In the genomic region with DNA sequence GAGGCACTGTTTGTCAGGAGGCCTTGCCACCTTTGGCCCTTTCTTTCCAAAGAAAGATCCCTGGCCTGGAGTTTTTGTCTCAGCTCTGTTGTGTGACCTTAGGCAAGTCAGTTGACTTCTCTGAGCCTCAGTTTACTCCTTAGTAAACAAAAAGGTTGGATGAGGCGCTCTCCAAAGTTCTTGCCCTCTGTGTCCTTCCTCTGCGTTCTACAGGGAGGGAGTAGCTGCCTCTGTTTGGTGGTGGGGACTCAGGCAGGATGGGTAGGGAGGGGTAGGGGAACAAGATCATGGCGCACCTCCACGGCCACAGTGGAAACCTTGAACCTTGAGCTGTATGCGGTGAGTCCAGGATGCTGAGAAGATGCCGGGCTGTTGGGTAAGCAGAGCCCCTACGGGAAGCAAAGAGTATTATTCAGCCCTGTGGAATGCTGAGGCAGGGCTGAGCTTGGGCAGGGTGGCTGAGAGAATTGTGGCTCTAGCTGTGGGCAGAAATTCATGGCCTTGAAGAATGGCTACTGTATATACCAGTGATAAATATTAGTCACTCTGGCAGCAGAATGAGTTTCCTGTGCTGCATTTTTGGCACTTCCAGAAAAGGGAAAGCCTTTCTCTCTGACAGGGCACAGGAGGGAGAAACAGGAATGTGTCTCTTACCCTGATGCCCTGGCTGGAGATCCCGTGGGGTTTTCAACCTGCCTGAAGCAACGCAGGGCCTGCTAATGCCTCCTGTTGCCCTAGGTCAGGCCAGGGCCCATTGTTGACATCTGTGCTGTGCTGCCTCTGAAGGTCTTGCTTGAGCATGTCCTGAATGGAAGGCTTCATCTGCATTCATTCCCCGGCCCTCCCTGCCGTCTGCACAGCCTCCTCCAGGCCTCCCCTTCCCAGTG, we compare ENCODE assay signal across 8 cellular contexts. TPM values are rescaled to one million over a fixed set of nuclear protein-coding genes. Genes with fewer than 3 reads are reported as not detected.
DNase-seq lines count a peak whose midpoint lies in the region; ATAC-seq and TF ChIP-seq lines count a peak whose summit lies in the region.

No MANE protein-coding gene starts in this region.

- DNase-seq in AG04450 (ENCODE audit: low read depth, low spot score) (peak; percentile 97), LHCN-M2 (ENCODE audit: low read depth) (peak; percentile 97), dedifferentiated amniotic fluid mesenchymal stem cell (ENCODE audit: extremely low spot score) (peak; percentile 87), myocyte (ENCODE audit: low read depth) (peak; percentile 94), NCI-H526 treated with DMSO at 0.1 percent for 48 hours (lab: John Stamatoyannopoulos, UW) (no peak)

- H3K9me3 ChIP-seq in AG04450 (ENCODE audit: control insufficient read depth, insufficient read depth, low read length), result no peaks in the 10 kb centered on the region

- no peak overlapping the region for H3K4me3 ChIP-seq in AG04450 (ENCODE audit: low read depth, low read length)

- no peaks in the 10 kb centered on the region for H3K27me3 ChIP-seq in AG04450 (ENCODE audit: control insufficient read depth, insufficient read depth, low read length)

- no peak for TF ChIP-seq CTCF in AG04450 (IDR thresholded peaks at IDR 0.05; ENCODE audit: low read depth, low read length)

- POLR2A ChIA-PET in AG04450 (lab: Yijun Ruan, JAX), result interaction anchor here (0.5 to 2.9 kb wide), 20 partner anchors 8 to 173 kb away, joined by 3 to 12 read pairs (median 4); partner anchors contain the start of genes AAGAB, IQCH and SMAD3

- peak overlapping the region; percentile 98 for H3K27ac ChIP-seq in AG04450 (ENCODE audit: low read depth, low read length)

- CTCF ChIA-PET in AG04450 (lab: Charles Lee), result interaction anchor here (0.7 kb wide), 1 partner anchor 18 kb away, joined by 4 read pairs; no protein-coding TSS in a partner anchor

- ATAC-seq in HG03045 (IDR thresholded peaks at IDR 0.05; ENCODE audit: unreplicated experiment) (no peak), GM19328 (IDR thresholded peaks at IDR 0.05; ENCODE audit: unreplicated experiment) (no peak), HG02571 (IDR thresholded peaks at IDR 0.05; ENCODE audit: unreplicated experiment) (no peak)

RNA-seq across cellular contexts. Expression of gene SMAD3, which starts 39.9 kb away (rescaled TPM):
- 115 and 138 TPM in 2 replicates for polyA plus RNA-seq in AG04450 (2011; rRNA removed)
- 168 and 203 TPM in 2 replicates for polyA minus RNA-seq in AG04450 (2011; rRNA and poly(A)+ RNA removed)
- total RNA-seq in LHCN-M2 (2014; rRNA removed) (18.2 and 35.4 TPM in 2 replicates), myocyte (24.4 and 31.0 TPM in 2 replicates)
- 43.2 TPM for polyA plus RNA-seq in LHCN-M2 (2012)
- polyA plus RNA-seq in myocyte (2012), result 28.7 TPM
